Comparison of ENCODE assay signal across 25 cellular contexts in the genomic region with DNA sequence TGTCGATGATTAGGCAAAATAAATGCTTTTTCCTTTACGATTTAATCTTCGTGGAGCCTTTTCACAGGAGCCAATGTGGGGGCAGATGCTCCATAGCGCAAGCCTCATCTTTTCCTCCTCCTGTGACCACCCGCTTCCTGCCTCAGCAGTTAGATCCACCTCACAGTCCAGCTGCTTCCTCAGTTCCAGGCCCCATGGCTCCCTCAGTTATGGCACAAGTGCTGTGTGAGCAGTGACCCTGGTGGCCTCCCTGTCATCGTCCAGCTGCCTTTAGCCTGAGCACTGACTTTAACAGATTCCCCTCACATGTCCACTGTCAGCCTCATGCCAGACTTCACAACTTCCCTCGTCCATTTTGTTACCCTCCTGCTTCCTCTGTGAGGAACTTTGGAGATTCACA.
"Had no signal": no experiment of that assay in that cellular context is flagged by ENCODE, and none has a peak within 500 bp of the region (broad histone marks: within the 10 kb centered on the region; RNA-seq: fewer than 3 reads in every experiment).

No MANE protein-coding gene starts in this region.

- H3K36me3 Mint-ChIP-seq: activated naive CD8-positive, alpha-beta T cell; naive B cell had no signal

- H3K4me3 Mint-ChIP-seq: activated naive CD8-positive, alpha-beta T cell; activated T-cell treated with anti-CD3 and anti-CD28 coated beads, Interleukin-2, amount 50 U/mL, for 4 hours; central memory CD8-positive, alpha-beta T cell; endodermal cell; naive B cell; stimulated activated naive CD8-positive, alpha-beta T cell treated with anti-CD3 and anti-CD28 coated beads, Interleukin-15, amount 100 ng/mL, for 72 hours had no signal

- H3K9me3 ChIP-seq: breast epithelium, gastroesophageal sphincter, heart left ventricle, lower lobe of right lung, tibial artery had no signal

- H3K9me3 Mint-ChIP-seq: activated T-helper 2 cell treated with anti-CD3 and anti-CD28 coated beads, Interferon-gamma antibody, Interleukin-2, Interleukin-4, amounts not matched to agents 10 μg/mL and 5 μg/mL and 100 μg/mL, durations not matched to agents 14 hours and 24 hours and 36 hours; endodermal cell; stimulated activated naive CD8-positive, alpha-beta T cell treated with anti-CD3 and anti-CD28 coated beads, Interleukin-15, amount 100 ng/mL, for 72 hours had no signal

- ATAC-seq: activated T-cell treated with anti-CD3 and anti-CD28 coated beads, Interleukin-2, amount 50 U/mL, for 4 hours; gastroesophageal sphincter; heart left ventricle; right cardiac atrium; stimulated activated naive CD8-positive, alpha-beta T cell treated with anti-CD3 and anti-CD28 coated beads, Interleukin-15, amount 100 ng/mL, for 72 hours had no signal

- FAIRE-seq: colon, islet of Langerhans had no signal

- H3K4me1 ChIP-seq: breast epithelium, gastroesophageal sphincter, heart left ventricle, lower lobe of right lung, tibial artery had no signal

- DNase-seq: activated CD4-positive, alpha-beta T cell treated with anti-CD3 and anti-CD28 coated beads for 1 hour; activated CD4-positive, alpha-beta T cell treated with anti-CD3 and anti-CD28 coated beads, Interleukin-2, amount 50 U/mL, for 1 hour; activated CD8-positive, alpha-beta memory T cell treated with anti-CD3 and anti-CD28 coated beads for 24 hours; activated CD8-positive, alpha-beta memory T cell treated with anti-CD3 and anti-CD28 coated beads, Interleukin-2, amount 50 U/mL, for 48 hours; activated naive CD4-positive, alpha-beta T cell; activated T-cell treated with anti-CD3 and anti-CD28 coated beads, Interleukin-2, amount 50 U/mL, for 4 hours; endodermal cell; heart left ventricle; lower lobe of right lung; naive B cell; stimulated activated CD4-positive, alpha-beta T cell treated with anti-CD3 and anti-CD28 coated beads, Interleukin-12 subunit alpha, Interleukin-12 subunit beta, amount 100 ng/mL, for 4 hours; stimulated activated CD4-positive, alpha-beta T cell treated with anti-CD3 and anti-CD28 coated beads, Interleukin-4, amount 100 ng/mL, for 4 hours; stimulated activated naive CD8-positive, alpha-beta T cell treated with anti-CD3 and anti-CD28 coated beads, Interleukin-15, amount 100 ng/mL, for 72 hours; T-helper 2 cell; tibial artery had no signal

- H3K4me1 Mint-ChIP-seq: central memory CD8-positive, alpha-beta T cell; endodermal cell; naive B cell; stimulated activated naive CD8-positive, alpha-beta T cell treated with anti-CD3 and anti-CD28 coated beads, Interleukin-15, amount 100 ng/mL, for 72 hours had no signal

- H3K27ac Mint-ChIP-seq: activated naive CD8-positive, alpha-beta T cell; activated T-helper 2 cell treated with anti-CD3 and anti-CD28 coated beads, Interferon-gamma antibody, Interleukin-2, Interleukin-4, amounts not matched to agents 10 μg/mL and 5 μg/mL and 100 μg/mL, durations not matched to agents 14 hours and 24 hours and 36 hours; endodermal cell; naive B cell; stimulated activated naive CD8-positive, alpha-beta T cell treated with anti-CD3 and anti-CD28 coated beads, Interleukin-15, amount 100 ng/mL, for 72 hours had no signal

- H3K27me3 ChIP-seq: breast epithelium, gastroesophageal sphincter, heart left ventricle, tibial artery had no signal

- H3K36me3 ChIP-seq: breast epithelium, gastroesophageal sphincter, heart left ventricle, lower lobe of right lung, tibial artery had no signal

- H3K4me3 ChIP-seq: breast epithelium, gastroesophageal sphincter, heart left ventricle, lower lobe of right lung, tibial artery had no signal

- H3K27me3 Mint-ChIP-seq: activated naive CD8-positive, alpha-beta T cell; central memory CD8-positive, alpha-beta T cell; naive B cell had no signal

- H3K27ac ChIP-seq: breast epithelium, epithelial cell of prostate, gastroesophageal sphincter, heart left ventricle, lower lobe of right lung, tibial artery, VCaP had no signal
